ENCODE assay signal across 1 cellular context in genomic region chr5:76187386-76187785, GRCh38.
TF ChIP-seq lines count a peak whose summit lies in the region.

No MANE protein-coding gene starts in this region.

TF ChIP-seq in GM12878, 131 proteins besides CTCF, POLR2A, EP300 and RAD21 (continued from another document):
- TF ChIP-seq USF1 (IDR thresholded peaks at IDR 0.05; ENCODE audit: borderline replicate concordance, extremely low read length, insufficient read depth, low read depth, low read length), result no peak
- TF ChIP-seq ZBTB40 (IDR thresholded peaks at IDR 0.05; ENCODE audit: borderline replicate concordance), result no peak
- TF ChIP-seq ZSCAN29 (IDR thresholded peaks at IDR 0.05), result no peak
- TF ChIP-seq, protein P1, sequence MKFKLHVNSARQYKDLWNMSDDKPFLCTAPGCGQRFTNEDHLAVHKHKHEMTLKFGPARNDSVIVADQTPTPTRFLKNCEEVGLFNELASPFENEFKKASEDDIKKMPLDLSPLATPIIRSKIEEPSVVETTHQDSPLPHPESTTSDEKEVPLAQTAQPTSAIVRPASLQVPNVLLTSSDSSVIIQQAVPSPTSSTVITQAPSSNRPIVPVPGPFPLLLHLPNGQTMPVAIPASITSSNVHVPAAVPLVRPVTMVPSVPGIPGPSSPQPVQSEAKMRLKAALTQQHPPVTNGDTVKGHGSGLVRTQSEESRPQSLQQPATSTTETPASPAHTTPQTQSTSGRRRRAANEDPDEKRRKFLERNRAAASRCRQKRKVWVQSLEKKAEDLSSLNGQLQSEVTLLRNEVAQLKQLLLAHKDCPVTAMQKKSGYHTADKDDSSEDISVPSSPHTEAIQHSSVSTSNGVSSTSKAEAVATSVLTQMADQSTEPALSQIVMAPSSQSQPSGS (IDR thresholded peaks at IDR 0.05; ENCODE audit: low read length), result peak; percentile 36; the same call in 1 of the 2 replicates
- no peak for TF ChIP-seq PRDM15 (CRISPR knock-in tag; IDR thresholded peaks at IDR 0.05)
- TF ChIP-seq SUPT20H (IDR thresholded peaks at IDR 0.05; ENCODE audit: borderline replicate concordance, control insufficient read depth, low read depth, low read length), result no peak
- TF ChIP-seq FOXM1 (IDR thresholded peaks at IDR 0.05; ENCODE audit: low read depth, low read length), result peak; percentile 30; the same call in 1 of the 2 replicates
- TF ChIP-seq CREM (IDR thresholded peaks at IDR 0.05; ENCODE audit: low read depth), result peak; percentile 18; the same call in 1 of the 2 replicates
- no peak for TF ChIP-seq NR2C2 (IDR thresholded peaks at IDR 0.05; ENCODE audit: borderline replicate concordance, control insufficient read depth, insufficient read length, low read depth)
- no peak for TF ChIP-seq SIN3A (IDR thresholded peaks at IDR 0.05; ENCODE audit: low read depth, low read length)
- TF ChIP-seq HDGF (IDR thresholded peaks at IDR 0.05), result no peak
- TF ChIP-seq NR2C1 (IDR thresholded peaks at IDR 0.05), result no peak
- peak; percentile 24 for TF ChIP-seq MEF2B (IDR thresholded peaks at IDR 0.05; ENCODE audit: partially characterized antibody, poor library complexity, severe bottlenecking)
- peak; percentile 68; the same call in 1 of the 2 replicates for TF ChIP-seq MEF2A (IDR thresholded peaks at IDR 0.05; ENCODE audit: insufficient read depth, low read depth, low read length)
- TF ChIP-seq NFIC (IDR thresholded peaks at IDR 0.05; ENCODE audit: low read depth, low read length), result peak; percentile 60; the same call in 1 of the 2 replicates
- no peak for TF ChIP-seq ELK1 (IDR thresholded peaks at IDR 0.05; ENCODE audit: low read depth, low read length)
- no peak for TF ChIP-seq FOS (IDR thresholded peaks at IDR 0.05; ENCODE audit: borderline replicate concordance, extremely low read depth, insufficient read length)
- TF ChIP-seq CBFB (IDR thresholded peaks at IDR 0.05; ENCODE audit: low read depth), result no peak; the same call in 1 of the 2 replicates
- no peak for TF ChIP-seq KAT2A (conservative IDR thresholded peaks at IDR 0.05; ENCODE audit: control insufficient read depth, low read depth, low read length)
- no peak for TF ChIP-seq RCOR1 (conservative IDR thresholded peaks at IDR 0.05; ENCODE audit: low read depth, low read length)
- TF ChIP-seq SUZ12 (IDR thresholded peaks at IDR 0.05; ENCODE audit: unreplicated experiment), result no peak
- no peak for TF ChIP-seq SREBF2 (IDR thresholded peaks at IDR 0.05; ENCODE audit: low read length)
- no peak for TF ChIP-seq STAT1 (conservative IDR thresholded peaks at IDR 0.05)
- TF ChIP-seq ESRRA (IDR thresholded peaks at IDR 0.05; ENCODE audit: low read length), result no peak
- peak; percentile 88; the same call in 1 of the 2 replicates for TF ChIP-seq TCF7 (IDR thresholded peaks at IDR 0.05; ENCODE audit: borderline replicate concordance)
- no peak for TF ChIP-seq CBX3 (IDR thresholded peaks at IDR 0.05; ENCODE audit: borderline replicate concordance, low read depth)
- no peak for TF ChIP-seq NBN (IDR thresholded peaks at IDR 0.05)
- TF ChIP-seq ZNF207 (IDR thresholded peaks at IDR 0.05; ENCODE audit: borderline replicate concordance), result no peak
- no peak for TF ChIP-seq FOXK2 (IDR thresholded peaks at IDR 0.05)
- TF ChIP-seq RUNX3 (IDR thresholded peaks at IDR 0.05; ENCODE audit: low read length), result peak; percentile 86
- no peak for TF ChIP-seq ASH2L (IDR thresholded peaks at IDR 0.05; ENCODE audit: borderline replicate concordance, low read depth)
- TF ChIP-seq, protein P2, sequence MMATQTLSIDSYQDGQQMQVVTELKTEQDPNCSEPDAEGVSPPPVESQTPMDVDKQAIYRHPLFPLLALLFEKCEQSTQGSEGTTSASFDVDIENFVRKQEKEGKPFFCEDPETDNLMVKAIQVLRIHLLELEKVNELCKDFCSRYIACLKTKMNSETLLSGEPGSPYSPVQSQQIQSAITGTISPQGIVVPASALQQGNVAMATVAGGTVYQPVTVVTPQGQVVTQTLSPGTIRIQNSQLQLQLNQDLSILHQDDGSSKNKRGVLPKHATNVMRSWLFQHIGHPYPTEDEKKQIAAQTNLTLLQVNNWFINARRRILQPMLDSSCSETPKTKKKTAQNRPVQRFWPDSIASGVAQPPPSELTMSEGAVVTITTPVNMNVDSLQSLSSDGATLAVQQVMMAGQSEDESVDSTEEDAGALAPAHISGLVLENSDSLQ (IDR thresholded peaks at IDR 0.05), result no peak
- no peak for TF ChIP-seq RFX5 (IDR thresholded peaks at IDR 0.05; ENCODE audit: low read depth, low read length)
- TF ChIP-seq CUX1 (IDR thresholded peaks at IDR 0.05; ENCODE audit: insufficient replicate concordance, low read depth, low read length), result no peak
- TF ChIP-seq STAT3 (IDR thresholded peaks at IDR 0.05; ENCODE audit: low read depth, low read length), result no peak
- TF ChIP-seq RB1 (IDR thresholded peaks at IDR 0.05; ENCODE audit: borderline replicate concordance), result no peak
- no peak for TF ChIP-seq CHD4 (IDR thresholded peaks at IDR 0.05)
TF ChIP-seq in GM12878: peak in this region for 8.
